Comparison of ENCODE assay signal across 27 cellular contexts in genomic region chr20:7516631-7517051, GRCh38.
A peak's percentile ranks its signal among the peaks of the same experiment; 100 is the strongest.
DNase-seq lines count a peak whose midpoint lies in the region; ATAC-seq and TF ChIP-seq lines count a peak whose summit lies in the region.
"Had no signal": no experiment of that assay in that cellular context is flagged by ENCODE, and none has a peak within 500 bp of the region (broad histone marks: within the 10 kb centered on the region; RNA-seq: fewer than 3 reads in every experiment).

No MANE protein-coding gene starts in this region.

- no peak overlapping the region for H2AK5ac ChIP-seq in mesenchymal stem cell (ENCODE audit: low read length, severe bottlenecking)

- ATAC-seq in HG02588 (IDR thresholded peaks at IDR 0.05; ENCODE audit: unreplicated experiment): no peak
- ATAC-seq: effector memory CD8-positive, alpha-beta T cell; heart left ventricle; naive thymus-derived CD8-positive, alpha-beta T cell; stimulated activated memory B cell treated with anti-CD40 and anti-IgM and Interleukin-4, amounts not matched to agents 10 μg/mL and 1 μg/mL and 100 μg/mL, for 72 hours had no signal

- H3K36me3 ChIP-seq in BJ (ENCODE audit: control insufficient read depth, insufficient read depth, low read length) (no peaks in the 10 kb centered on the region), fibroblast of lung (ENCODE audit: control insufficient read depth, insufficient read depth, low read length) (no peaks in the 10 kb centered on the region), mesenchymal stem cell (ENCODE audit: control insufficient read depth in 1 of 2, insufficient read depth in 2 of 2, low read depth in 1 of 2, low read length in 2 of 2) (no peaks in the 10 kb centered on the region), tibial nerve (no peaks in the 10 kb centered on the region)
- H3K36me3 ChIP-seq: colonic mucosa, esophagus squamous epithelium, heart left ventricle, suprapubic skin, uterus, WERI-Rb-1 had no signal

- H4K91ac ChIP-seq in mesenchymal stem cell (ENCODE audit: low read length): no peak overlapping the region

- no peak for TF ChIP-seq POLR2A in tibial nerve (IDR thresholded peaks at IDR 0.05)

- H3K23ac ChIP-seq in mesenchymal stem cell (ENCODE audit: low read length in 2 of 2): no peak overlapping the region

- no peak overlapping the region for H4K8ac ChIP-seq in mesenchymal stem cell (ENCODE audit: low read length)

- no peak overlapping the region for H3K18ac ChIP-seq in mesenchymal stem cell (ENCODE audit: low read depth in 1 of 2, low read length in 2 of 2)

- H3K27ac ChIP-seq in fibroblast of lung (ENCODE audit: insufficient read depth, low read length): no peak overlapping the region
- H3K27ac ChIP-seq in mesenchymal stem cell (ENCODE audit: low read length, poor library complexity, severe bottlenecking): no peak overlapping the region
- H3K27ac ChIP-seq in tibial nerve: no peak overlapping the region
- H3K27ac ChIP-seq: colonic mucosa, esophagus squamous epithelium, SK-N-MC, suprapubic skin, uterus, WERI-Rb-1 had no signal

- H2BK5ac ChIP-seq in mesenchymal stem cell (ENCODE audit: low read depth, low read length, poor library complexity, severe bottlenecking): no peak overlapping the region

- POLR2A ChIA-PET in BJ (lab: Charles Lee): no interaction called here

- H3K27me3 ChIP-seq in BJ (ENCODE audit: control insufficient read depth, insufficient read depth, low read length) (no peaks in the 10 kb centered on the region), fibroblast of lung (ENCODE audit: control insufficient read depth, insufficient read depth, low read length) (no peaks in the 10 kb centered on the region), mesenchymal stem cell (ENCODE audit: control insufficient read depth in 1 of 2, insufficient read depth in 1 of 2, low read length in 2 of 2) (no peaks in the 10 kb centered on the region), tibial nerve (no peaks in the 10 kb centered on the region)
- H3K27me3 ChIP-seq: colonic mucosa, esophagus squamous epithelium, heart left ventricle, suprapubic skin, uterus had no signal

- H2AFZ ChIP-seq in fibroblast of lung (ENCODE audit: low read length) (no peak overlapping the region), mesenchymal stem cell (ENCODE audit: low read depth, low read length) (no peak overlapping the region)

- no peak for TF ChIP-seq CTCF in BJ (IDR thresholded peaks at IDR 0.05; ENCODE audit: insufficient read depth, low read depth, low read length)
- TF ChIP-seq CTCF in fibroblast of lung (conservative IDR thresholded peaks at IDR 0.05 in 1 of 2, IDR thresholded peaks at IDR 0.05 in 1 of 2; ENCODE audit: low read depth in 1 of 2, low read length in 2 of 2): no peak
- no peak for TF ChIP-seq CTCF in tibial nerve (IDR thresholded peaks at IDR 0.05)

- H3K79me2 ChIP-seq in fibroblast of lung (ENCODE audit: control insufficient read depth, insufficient read depth, low read length): no peaks in the 10 kb centered on the region

- no peak overlapping the region for H2BK15ac ChIP-seq in mesenchymal stem cell (ENCODE audit: low read depth, poor library complexity, severe bottlenecking)

- WGBS in mesenchymal stem cell: 68% methylated on average over 2 of the region's 5 CpGs
- WGBS in tibial nerve, 2 donors: 48 to 50% methylated on average over 5 of the region's 5 CpGs

- CTCF ChIA-PET in BJ (lab: Yijun Ruan, JAX): no interaction called here

- TF ChIP-seq EP300 in tibial nerve (IDR thresholded peaks at IDR 0.05): no peak

- no peak overlapping the region for H3K4ac ChIP-seq in mesenchymal stem cell (ENCODE audit: low read depth in 1 of 2, low read length in 2 of 2)

- no peak overlapping the region for H2BK12ac ChIP-seq in mesenchymal stem cell (ENCODE audit: low read length in 2 of 2)

- H3K14ac ChIP-seq in mesenchymal stem cell (ENCODE audit: low read length in 2 of 2): no peak overlapping the region

- no peak overlapping the region for H2BK120ac ChIP-seq in mesenchymal stem cell (ENCODE audit: low read depth, low read length)

- peak; percentile 39 for DNase-seq in BJ (ENCODE audit: low read depth)
- DNase-seq in HuH-7.5 (ENCODE audit: low spot score): peak; percentile 25
- no peak for DNase-seq in fibroblast of lung (ENCODE audit: low read depth in 2 of 2)
- no peak for DNase-seq in mesenchymal stem cell
- DNase-seq in tibial nerve (ENCODE audit: low spot score in 2 of 2): no peak
- DNase-seq in NCI-H1048 (lab: John Stamatoyannopoulos, UW): no peak
- DNase-seq: activated naive CD4-positive, alpha-beta T cell treated with anti-CD3 and anti-CD28 coated beads for 36 hours; amygdala; CD4-positive, CD25-positive, alpha-beta regulatory T cell; colonic mucosa; DMS 273 treated with DMSO at 0.1 percent for 48 hours; effector memory CD8-positive, alpha-beta T cell; esophagus squamous epithelium; heart left ventricle; mesendoderm; naive thymus-derived CD8-positive, alpha-beta T cell; NCI-H1417 treated with DMSO at 0.1 percent for 48 hours; NCI-H2171 treated with DMSO at 0.1 percent for 48 hours; NCI-H526; RPMI8226; stimulated activated CD4-positive, alpha-beta T cell treated with anti-CD3 and anti-CD28 coated beads, Interleukin-2, amount 100 ng/mL, for 48 hours; uterus; WERI-Rb-1 had no signal

- H3K4me3 ChIP-seq in BJ (ENCODE audit: low read depth, low read length) (no peak overlapping the region), fibroblast of lung (replicated peaks in 1 of 4; ENCODE audit: control extremely low read depth in 1 of 4, insufficient read depth in 1 of 4, low read depth in 3 of 4, low read length in 4 of 4) (no peak overlapping the region), mesenchymal stem cell (ENCODE audit: insufficient read depth in 1 of 2, low read depth in 1 of 2, low read length in 2 of 2) (peak overlapping the region in 1 of 2 experiments; percentile 63), tibial nerve (no peak overlapping the region)
- H3K4me3 ChIP-seq: colonic mucosa, esophagus squamous epithelium, SK-N-MC, suprapubic skin, uterus had no signal

- no peaks in the 10 kb centered on the region for H3K79me1 ChIP-seq in mesenchymal stem cell (replicated peaks; ENCODE audit: low read length, poor library complexity, severe bottlenecking)

- H3K9ac ChIP-seq in fibroblast of lung (ENCODE audit: insufficient read depth, low read length) (no peak overlapping the region), mesenchymal stem cell (ENCODE audit: low read length) (peak overlapping the region; percentile 37)

- H3K4me2 ChIP-seq in fibroblast of lung (ENCODE audit: extremely low read depth, insufficient read depth, low read length) (peak overlapping the region; percentile 7), mesenchymal stem cell (ENCODE audit: low read length, poor library complexity, severe bottlenecking) (no peak overlapping the region)

- H3K4me1 ChIP-seq in fibroblast of lung (ENCODE audit: control insufficient read depth, extremely low read depth, insufficient read depth, low read length) (no peaks in the 10 kb centered on the region), mesenchymal stem cell (ENCODE audit: control insufficient read depth, insufficient read depth, low read depth, low read length) (no peaks in the 10 kb centered on the region), tibial nerve (no peaks in the 10 kb centered on the region)
- H3K4me1 ChIP-seq: colonic mucosa, esophagus squamous epithelium, heart left ventricle, suprapubic skin, uterus had no signal

- H3K9me3 ChIP-seq in fibroblast of lung (ENCODE audit: control insufficient read depth, insufficient read depth, low read depth, low read length) (no peaks in the 10 kb centered on the region), mesenchymal stem cell (ENCODE audit: control insufficient read depth, low read length) (no peaks in the 10 kb centered on the region), tibial nerve (no peaks in the 10 kb centered on the region)
- H3K9me3 ChIP-seq: colonic mucosa, esophagus squamous epithelium, heart left ventricle, suprapubic skin, uterus had no signal

- H4K20me1 ChIP-seq in fibroblast of lung (ENCODE audit: control insufficient read depth, extremely low read depth, insufficient read depth, low read length): no peaks in the 10 kb centered on the region

Comparison
In these comparisons a context has a peak if more than half of its experiments do, and no peak if none do; other contexts are left out.
1. DNase-seq: peak in BJ (single experiment) and HuH-7.5 (single experiment); none in fibroblast of lung (0 of 2), mesenchymal stem cell (single experiment), tibial nerve (0 of 2) and NCI-H1048 (single experiment).